Comparison of ENCODE assay signal across 10 cellular contexts in genomic region chr19:46412034-46412982, GRCh38. TPM values are rescaled to one million over a fixed set of nuclear protein-coding genes. Genes with fewer than 3 reads are reported as not detected.
DNase-seq lines count a peak whose midpoint lies in the region; ATAC-seq and TF ChIP-seq lines count a peak whose summit lies in the region.
"Had no signal": no experiment of that assay in that cellular context is flagged by ENCODE, and none has a peak within 500 bp of the region (broad histone marks: within the 10 kb centered on the region; RNA-seq: fewer than 3 reads in every experiment).

No MANE protein-coding gene starts in this region.

- ATAC-seq in GM21423 (IDR thresholded peaks at IDR 0.05; ENCODE audit: unreplicated experiment), result no peak

- H3K27ac ChIP-seq in epithelial cell of prostate, result peak overlapping the region; percentile 37
- H3K27ac ChIP-seq in tibial nerve, result peak overlapping the region in 2 of 4 donors; percentile 26 to 63
- H3K27ac ChIP-seq: 22Rv1 had no signal

- TF ChIP-seq POLR2A in tibial nerve (IDR thresholded peaks at IDR 0.05), result no peak

- 3 to 29% methylated on average over 34 of the region's 68 CpGs for WGBS in tibial nerve, 2 donors

- H3K9ac ChIP-seq in mucosa of stomach (ENCODE audit: low read length), result peak overlapping the region; percentile 53

- H3K9me3 ChIP-seq in mucosa of stomach (ENCODE audit: control insufficient read depth, low read length) (no peaks in the 10 kb centered on the region), tibial nerve (no peaks in the 10 kb centered on the region)

- TF ChIP-seq EP300 in tibial nerve (IDR thresholded peaks at IDR 0.05), result no peak

- H3K36me3 ChIP-seq in mucosa of stomach (ENCODE audit: control insufficient read depth, insufficient read depth, low read length) (no peaks in the 10 kb centered on the region), tibial nerve (no peaks in the 10 kb centered on the region)

- TF ChIP-seq CTCF in tibial nerve (IDR thresholded peaks at IDR 0.05), result no peak

- H3K27me3 ChIP-seq in mucosa of stomach (ENCODE audit: control insufficient read depth, insufficient read depth, low read length) (peaks cover 58% of the 10 kb centered on the region), tibial nerve (peaks cover 0 to 69% of the 10 kb centered on the region in 2 donors)

- H3K4me1 ChIP-seq in mucosa of stomach (ENCODE audit: control insufficient read depth, insufficient read depth, low read length) (no peaks in the 10 kb centered on the region), tibial nerve (peaks cover 0 to 66% (median 21%) of the 10 kb centered on the region in 4 donors)

- DNase-seq in DMS53 (lab: John Stamatoyannopoulos, UW) (peak; percentile 28), DMS53 treated with DMSO at 0.1 percent for 48 hours (lab: John Stamatoyannopoulos, UW; ENCODE audit: unreplicated experiment) (no peak), epithelial cell of prostate (ENCODE audit: low read depth, low spot score) (no peak), tibial nerve (ENCODE audit: low spot score in 2 of 2) (no peak), NCI-H128 (lab: John Stamatoyannopoulos, UW; ENCODE audit: unreplicated experiment) (no peak), ecto neural progenitor cell (ENCODE audit: low spot score) (no peak)
- DNase-seq: activated naive CD4-positive, alpha-beta T cell treated with anti-CD3 and anti-CD28 coated beads for 36 hours had no signal

- H3K4me3 ChIP-seq in mucosa of stomach (ENCODE audit: low read length), result peak overlapping the region; percentile 4
- peak overlapping the region; percentile 25 to 56 (median 38) for H3K4me3 ChIP-seq in tibial nerve

RNA-seq across cellular contexts. Expression of gene CCDC8, which starts 1.1 kb away (rescaled TPM):
- 1 to 10 TPM; 2.8 to 7.3 (median 5.0) TPM for total RNA-seq in tibial nerve
- total RNA-seq: activated naive CD4-positive, alpha-beta T cell treated with anti-CD3 and anti-CD28 coated beads for 36 hours had no signal

RNA-seq across cellular contexts. Expression of gene PNMA8C, which starts 16.4 kb away (rescaled TPM):
- under 1 TPM in 1 of 4 donors, not detected in 3; 0.30 TPM for total RNA-seq in tibial nerve
- total RNA-seq: activated naive CD4-positive, alpha-beta T cell treated with anti-CD3 and anti-CD28 coated beads for 36 hours had no signal

RNA-seq across cellular contexts. Expression of gene PNMA8A, which starts 59.1 kb away (rescaled TPM):
- total RNA-seq in tibial nerve, result 1 to 10 TPM in 3 of 4 donors, under 1 TPM in 1; 0.90 to 7.4 (median 3.4) TPM
